In genomic region chr1:85240659-85241058, GRCh38 we compare ENCODE assay signal across 1 cellular context.
TF ChIP-seq lines count a peak whose summit lies in the region.

No MANE protein-coding gene starts in this region.

TF ChIP-seq in K562, 482 proteins besides CTCF, POLR2A, EP300 and RAD21:
- TF ChIP-seq PHB2 (IDR thresholded peaks at IDR 0.05; ENCODE audit: low read depth) (no peak), CUX1 (CRISPR knock-in tag; IDR thresholded peaks at IDR 0.05) (no peak), ZNF511 (CRISPR knock-in tag; IDR thresholded peaks at IDR 0.05) (no peak), JUN (IDR thresholded peaks at IDR 0.05; ENCODE audit: borderline replicate concordance, low read depth, low read length) (no peak), JUN (CRISPR knock-in tag; IDR thresholded peaks at IDR 0.05; ENCODE audit: borderline replicate concordance) (no peak), HMG20B (CRISPR knock-in tag; IDR thresholded peaks at IDR 0.05) (no peak), HDAC8 (tag; IDR thresholded peaks at IDR 0.05) (no peak), ZNF324 (CRISPR knock-in tag; IDR thresholded peaks at IDR 0.05) (no peak), POLR2B (IDR thresholded peaks at IDR 0.05; ENCODE audit: low read depth, partially characterized antibody) (no peak), SIRT6 (IDR thresholded peaks at IDR 0.05; ENCODE audit: low read depth, low read length) (no peak), ZNF584 (CRISPR knock-in tag; IDR thresholded peaks at IDR 0.05; ENCODE audit: low read depth) (no peak), ZNF76 (CRISPR knock-in tag; IDR thresholded peaks at IDR 0.05; ENCODE audit: borderline replicate concordance) (no peak), MAFF (IDR thresholded peaks at IDR 0.05; ENCODE audit: low read length) (no peak), PRMT5 (CRISPR knock-in tag; IDR thresholded peaks at IDR 0.05) (no peak), TAF15 (IDR thresholded peaks at IDR 0.05; ENCODE audit: low read depth, low read length) (no peak), XRCC4 (IDR thresholded peaks at IDR 0.05; ENCODE audit: extremely low read depth, insufficient read depth, insufficient read length) (no peak), TAF7 (tag; IDR thresholded peaks at IDR 0.05) (no peak), GABPA (tag; conservative IDR thresholded peaks at IDR 0.05; ENCODE audit: low read depth) (no peak)
- TF ChIP-seq, protein P1, sequence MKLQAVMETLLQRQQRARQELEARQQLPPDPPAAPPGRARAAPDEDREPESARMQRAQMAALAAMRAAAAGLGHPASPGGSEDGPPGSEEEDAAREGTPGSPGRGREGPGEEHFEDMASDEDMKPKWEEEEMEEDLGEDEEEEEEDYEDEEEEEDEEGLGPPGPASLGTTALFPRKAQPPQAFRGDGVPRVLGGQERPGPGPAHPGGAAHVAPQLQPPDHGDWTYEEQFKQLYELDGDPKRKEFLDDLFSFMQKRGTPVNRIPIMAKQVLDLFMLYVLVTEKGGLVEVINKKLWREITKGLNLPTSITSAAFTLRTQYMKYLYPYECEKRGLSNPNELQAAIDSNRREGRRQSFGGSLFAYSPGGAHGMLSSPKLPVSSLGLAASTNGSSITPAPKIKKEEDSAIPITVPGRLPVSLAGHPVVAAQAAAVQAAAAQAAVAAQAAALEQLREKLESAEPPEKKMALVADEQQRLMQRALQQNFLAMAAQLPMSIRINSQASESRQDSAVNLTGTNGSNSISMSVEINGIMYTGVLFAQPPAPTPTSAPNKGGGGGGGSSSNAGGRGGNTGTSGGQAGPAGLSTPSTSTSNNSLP (IDR thresholded peaks at IDR 0.05; ENCODE audit: borderline replicate concordance, low read depth, low read length), result no peak
- TF ChIP-seq, protein P2, sequence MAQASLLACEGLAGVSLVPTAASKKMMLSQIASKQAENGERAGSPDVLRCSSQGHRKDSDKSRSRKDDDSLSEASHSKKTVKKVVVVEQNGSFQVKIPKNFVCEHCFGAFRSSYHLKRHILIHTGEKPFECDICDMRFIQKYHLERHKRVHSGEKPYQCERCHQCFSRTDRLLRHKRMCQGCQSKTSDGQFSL (CRISPR knock-in tag; IDR thresholded peaks at IDR 0.05), result no peak
- TF ChIP-seq, protein P2 (tag; IDR thresholded peaks at IDR 0.05), result no peak
